In genomic region chr9:122228191-122228905, GRCh38 we compare ENCODE assay signal across 9 cellular contexts. TPM values are rescaled to one million over a fixed set of nuclear protein-coding genes. Genes with fewer than 3 reads are reported as not detected.
A peak's percentile ranks its signal among the peaks of the same experiment; 100 is the strongest.
DNase-seq lines count a peak whose midpoint lies in the region; ATAC-seq, FAIRE-seq and TF ChIP-seq lines count a peak whose summit lies in the region.
"Had no signal": no experiment of that assay in that cellular context is flagged by ENCODE, and none has a peak within 500 bp of the region (broad histone marks: within the 10 kb centered on the region; RNA-seq: fewer than 3 reads in every experiment).

No MANE protein-coding gene starts in this region.

- DNase-seq in GM13976 (ENCODE audit: low spot score) (peak; percentile 56), Peyer's patch (no peak), fibroblast of mammary gland (ENCODE audit: low read depth) (no peak), retina (peak; percentile 72), HUDEP-2 (lab: John Stamatoyannopoulos, UW; ENCODE audit: unreplicated experiment in 76 of 76) (no peak), urothelium cell line (ENCODE audit: low spot score) (no peak)
- DNase-seq in NK-92 treated with Interleukin-12 subunit alpha and Interleukin-12 subunit beta, amount 100 ng/mL, for 24 hours (lab: John Stamatoyannopoulos, UW), result no peak

- H3K4me3 ChIP-seq in Peyer's patch (peak overlapping the region in 3 of 4 donors; percentile 39 to 45 (median 39)), fibroblast of mammary gland (ENCODE audit: control insufficient read depth, low read depth, low read length) (peak overlapping the region; percentile 1)

- peaks cover 0 to 30% (median 5%) of the 10 kb centered on the region in 4 donors for H3K4me1 ChIP-seq in Peyer's patch

- no peak for ATAC-seq in GM18873 (IDR thresholded peaks at IDR 0.05; ENCODE audit: low FRiP score, unreplicated experiment)

- in situ Hi-C loops in GM13976 (cut with MboI; ENCODE audit: low sequenced_read_pairs, unreplicated experiment), result no loop called here

- H3K27ac ChIP-seq in Peyer's patch, result no peak overlapping the region
- H3K27ac ChIP-seq: VCaP had no signal

- no peak for TF ChIP-seq POLR2A in Peyer's patch (IDR thresholded peaks at IDR 0.05)

- H3K9me3 ChIP-seq in Peyer's patch, result no peaks in the 10 kb centered on the region

- no peak for FAIRE-seq in urothelium cell line (lab: Jason Lieb, UNC)

- TF ChIP-seq CTCF in GM13976 (IDR thresholded peaks at IDR 0.05; ENCODE audit: borderline replicate concordance, control extremely low read depth, extremely low read depth, insufficient read depth, missing control alignments), result no peak
- TF ChIP-seq CTCF in Peyer's patch (IDR thresholded peaks at IDR 0.05), result no peak
- TF ChIP-seq CTCF in fibroblast of mammary gland (conservative IDR thresholded peaks at IDR 0.05; ENCODE audit: control insufficient read depth, insufficient read depth, low read depth, low read length), result no peak

- no peaks in the 10 kb centered on the region for H3K36me3 ChIP-seq in Peyer's patch

- peaks cover 0 to 46% of the 10 kb centered on the region in 2 donors for H3K27me3 ChIP-seq in Peyer's patch

RNA-seq across cellular contexts. Expression of gene LHX6, which starts 0.4 kb away (rescaled TPM):
- 10 to 100 TPM in 1 of 4 donors, 1 to 10 TPM in 2, under 1 TPM in 1; 0.53 to 12.4 (median 3.1) TPM for total RNA-seq in Peyer's patch

RNA-seq across cellular contexts. Expression of gene RBM18, which starts 36.3 kb away (rescaled TPM):
- total RNA-seq in Peyer's patch, result 10 to 100 TPM in 1 of 4 donors, 1 to 10 TPM in 3; 4.5 to 37.1 (median 7.5) TPM

RNA-seq across cellular contexts. Expression of gene MRRF, which starts 36.3 kb away (rescaled TPM):
- total RNA-seq in Peyer's patch, result 10 to 100 TPM; 54.8 to 69.6 (median 67.8) TPM

Comparison
In these comparisons a context has a peak if more than half of its experiments do, and no peak if none do; other contexts are left out.
1. DNase-seq: peak in GM13976 (single experiment) and retina (single experiment); none in Peyer's patch (0 of 3), fibroblast of mammary gland (single experiment), HUDEP-2 (0 of 76), urothelium cell line (single experiment) and NK-92 treated with Interleukin-12 subunit alpha and Interleukin-12 subunit beta, amount 100 ng/mL, for 24 hours (single experiment).